Comparison of ENCODE assay signal across 17 cellular contexts in the genomic region with DNA sequence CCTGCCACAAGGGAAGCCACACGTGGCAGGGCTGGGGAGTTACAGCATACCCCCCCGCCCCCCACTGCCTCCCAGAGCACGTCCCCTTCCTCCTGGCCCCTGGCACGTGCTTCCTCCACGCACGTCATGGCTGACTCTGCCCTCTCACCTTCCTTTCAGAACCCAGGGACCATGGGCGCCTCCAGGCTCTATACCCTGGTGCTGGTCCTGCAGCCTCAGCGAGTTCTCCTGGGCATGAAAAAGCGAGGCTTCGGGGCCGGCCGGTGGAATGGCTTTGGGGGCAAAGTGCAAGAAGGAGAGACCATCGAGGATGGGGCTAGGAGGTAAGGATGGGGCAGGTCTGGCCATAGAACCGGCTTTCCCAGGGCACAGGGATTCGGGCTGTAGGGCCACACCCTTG. TPM values are rescaled to one million over a fixed set of nuclear protein-coding genes. Genes with fewer than 3 reads are reported as not detected.
DNase-seq lines count a peak whose midpoint lies in the region; ATAC-seq and TF ChIP-seq lines count a peak whose summit lies in the region.
"Had no signal": no experiment of that assay in that cellular context is flagged by ENCODE, and none has a peak within 500 bp of the region (broad histone marks: within the 10 kb centered on the region; RNA-seq: fewer than 3 reads in every experiment).

No MANE protein-coding gene starts in this region.

- no peak overlapping the region for H2BK15ac ChIP-seq in neuronal stem cell (ENCODE audit: low read length)

- H3K27ac Mint-ChIP-seq in CD14-positive monocyte (peak overlapping the region in 4 of 7 donors; percentile 50 to 81 (median 70)), T-helper 17 cell (peak overlapping the region; percentile 4)
- no peak overlapping the region for H3K27ac Mint-ChIP-seq in T-helper 2 cell treated with Interferon-gamma antibody and Interleukin-4, amounts not matched to agents 5 μg/mL and 100 μg/mL, for 36 hours

- H3K4me1 ChIP-seq in BLaER1 (peaks cover 89% of the 10 kb centered on the region), neuronal stem cell (ENCODE audit: control insufficient read depth in 2 of 2, insufficient read depth in 1 of 2, low read depth in 1 of 2, low read length in 2 of 2) (peaks cover 0 to 8% of the 10 kb centered on the region in 2 donors)

- ATAC-seq in T-helper 17 cell: no peak
- ATAC-seq in GM21576 (IDR thresholded peaks at IDR 0.05; ENCODE audit: unreplicated experiment): no peak

- H3K4me3 ChIP-seq in BLaER1: peak overlapping the region; percentile 98
- no peak overlapping the region for H3K4me3 ChIP-seq in neuronal stem cell (ENCODE audit: low read length in 2 of 2)
- H3K4me3 ChIP-seq: PC-9 had no signal

- H3K27ac ChIP-seq in BLaER1 (peak overlapping the region; percentile 95), neuronal stem cell (replicated peaks; ENCODE audit: low read length) (no peak overlapping the region)
- H3K27ac ChIP-seq: PC-9 had no signal

- H4K91ac ChIP-seq in neuronal stem cell (ENCODE audit: low read depth, low read length, poor library complexity): no peak overlapping the region

- H3K23ac ChIP-seq in neuronal stem cell (ENCODE audit: low read depth, low read length, poor library complexity): no peak overlapping the region

- H3K4ac ChIP-seq in neuronal stem cell (ENCODE audit: low read length): no peak overlapping the region

- H3K9ac ChIP-seq in BLaER1: peak overlapping the region; percentile 89
- peak overlapping the region; percentile 68 for H3K9ac ChIP-seq in neuronal stem cell (ENCODE audit: low read depth, low read length, poor library complexity)

- DNase-seq in CD14-positive monocyte (ENCODE audit: low spot score): no peak
- no peak for DNase-seq in T-helper 17 cell
- DNase-seq in neuronal stem cell (ENCODE audit: low spot score): no peak
- DNase-seq in NAMALWA (ENCODE audit: low spot score): no peak
- no peak for DNase-seq in T-helper 2 cell treated with Interferon-gamma antibody and Interleukin-4, amounts not matched to agents 5 μg/mL and 100 μg/mL, for 36 hours (ENCODE audit: low spot score)
- DNase-seq: BE2C, GF-D8, GOT3, KBM-7, NCI-H1436 treated with DMSO at 0.1 percent for 48 hours, NCI-H2029 treated with DMSO at 0.1 percent for 48 hours, NCI-H510A, NCI-H774, PC-9 had no signal

- intact Hi-C loops in CD14-positive monocyte (cut with micrococcal nuclease): loop anchor here (5.0 kb wide), 1 partner anchor 68 kb away; the partner anchor contains the start of gene SNX8 (in 2 of the 2)

- no peak overlapping the region for H4K8ac ChIP-seq in neuronal stem cell (ENCODE audit: low read depth, low read length)

- peaks cover 75% of the 10 kb centered on the region for H3K4me1 Mint-ChIP-seq in CD14-positive monocyte
- H3K4me1 Mint-ChIP-seq in T-helper 17 cell: peaks cover 21% of the 10 kb centered on the region
- H3K4me1 Mint-ChIP-seq in T-helper 2 cell treated with Interferon-gamma antibody and Interleukin-4, amounts not matched to agents 5 μg/mL and 100 μg/mL, for 36 hours (ENCODE audit: low read depth): peaks cover 23% of the 10 kb centered on the region

- H3K4me3 Mint-ChIP-seq in CD14-positive monocyte: peak overlapping the region in 1 of 2 donors; percentile 20
- H3K4me3 Mint-ChIP-seq in T-helper 17 cell: no peak overlapping the region
- H3K4me3 Mint-ChIP-seq in T-helper 2 cell treated with Interferon-gamma antibody and Interleukin-4, amounts not matched to agents 5 μg/mL and 100 μg/mL, for 36 hours: no peak overlapping the region

- no peak overlapping the region for H3K18ac ChIP-seq in neuronal stem cell (ENCODE audit: low read length)

- peaks cover 0 to 3% (median 0%) of the 10 kb centered on the region in 7 donors for H3K9me3 Mint-ChIP-seq in CD14-positive monocyte
- no peaks in the 10 kb centered on the region for H3K9me3 Mint-ChIP-seq in T-helper 2 cell treated with Interferon-gamma antibody and Interleukin-4, amounts not matched to agents 5 μg/mL and 100 μg/mL, for 36 hours
- H3K9me3 Mint-ChIP-seq: CD8-positive, alpha-beta memory T cell had no signal

- no peak overlapping the region for H2BK12ac ChIP-seq in neuronal stem cell (ENCODE audit: low read length)

- H3K9me3 ChIP-seq in BLaER1: no peaks in the 10 kb centered on the region
- H3K9me3 ChIP-seq in T-helper 17 cell (ENCODE audit: control insufficient read depth, low read length, poor library complexity, severe bottlenecking): no peaks in the 10 kb centered on the region
- H3K9me3 ChIP-seq in neuronal stem cell (replicated peaks in 1 of 2; ENCODE audit: control insufficient read depth in 2 of 2, insufficient read depth in 1 of 2, low read depth in 1 of 2, low read length in 2 of 2): no peaks in the 10 kb centered on the region
- H3K9me3 ChIP-seq: BE2C had no signal

- peaks cover 11% of the 10 kb centered on the region for H3K79me1 ChIP-seq in neuronal stem cell (ENCODE audit: low read depth, low read length)

- H3K14ac ChIP-seq in neuronal stem cell (ENCODE audit: low read length): peak overlapping the region; percentile 17

- TF ChIP-seq CTCF in CD14-positive monocyte (IDR thresholded peaks at IDR 0.05): no peak

- peaks cover 7% of the 10 kb centered on the region for H3K36me3 ChIP-seq in BLaER1
- H3K36me3 ChIP-seq in neuronal stem cell (replicated peaks in 1 of 2; ENCODE audit: control insufficient read depth in 2 of 2, insufficient read depth in 2 of 2, low read length in 2 of 2): peaks cover 8 to 22% of the 10 kb centered on the region in 2 donors

- H3K4me2 ChIP-seq in BLaER1 (peak overlapping the region; percentile 99), neuronal stem cell (ENCODE audit: insufficient read depth, low read length, poor library complexity, severe bottlenecking) (no peak overlapping the region)

- no peak overlapping the region for H2AFZ ChIP-seq in neuronal stem cell (ENCODE audit: low read length)
- H2AFZ ChIP-seq: PC-9 had no signal

- peaks cover 3% of the 10 kb centered on the region for H4K20me1 ChIP-seq in BLaER1

- H3K27me3 Mint-ChIP-seq in CD14-positive monocyte (ENCODE audit: low read depth in 3 of 3) (peaks cover 0 to 3% (median 0%) of the 10 kb centered on the region in 3 donors), T-helper 17 cell (no peaks in the 10 kb centered on the region)
- no peaks in the 10 kb centered on the region for H3K27me3 Mint-ChIP-seq in T-helper 2 cell treated with Interferon-gamma antibody and Interleukin-4, amounts not matched to agents 5 μg/mL and 100 μg/mL, for 36 hours (ENCODE audit: low read depth)
- H3K27me3 Mint-ChIP-seq: CD8-positive, alpha-beta memory T cell had no signal

- no CpG with 5 or more reads among the region's 15 CpGs for WGBS in neuronal stem cell (ENCODE audit: extremely low coverage in 2 of 2, insufficient read length in 2 of 2, insufficient replicate concordance in 1 of 2), 2 donors

- no peaks in the 10 kb centered on the region for H3K27me3 ChIP-seq in BLaER1
- H3K27me3 ChIP-seq in neuronal stem cell (ENCODE audit: control insufficient read depth in 3 of 3, insufficient read depth in 3 of 3, low read depth in 1 of 3, low read length in 3 of 3): no peaks in the 10 kb centered on the region
- H3K27me3 ChIP-seq: BE2C had no signal

- H2AK5ac ChIP-seq in neuronal stem cell (ENCODE audit: low read depth, low read length): peak overlapping the region; percentile 50

- peak overlapping the region; percentile 8 for H2BK5ac ChIP-seq in neuronal stem cell (ENCODE audit: low read length)

- H2BK120ac ChIP-seq in neuronal stem cell (ENCODE audit: low read depth, low read length): no peak overlapping the region

- H3K36me3 Mint-ChIP-seq in CD14-positive monocyte (peaks cover 10 to 15% of the 10 kb centered on the region in 2 donors), T-helper 17 cell (ENCODE audit: low read depth) (no peaks in the 10 kb centered on the region)
- H3K36me3 Mint-ChIP-seq in T-helper 2 cell treated with Interferon-gamma antibody and Interleukin-4, amounts not matched to agents 5 μg/mL and 100 μg/mL, for 36 hours (ENCODE audit: low read depth): peaks cover 15% of the 10 kb centered on the region

RNA-seq across cellular contexts. Expression of gene NUDT1, which starts 2.4 kb away (rescaled TPM):
- 10 to 100 TPM; 40.8 to 42.6 TPM for polyA plus RNA-seq in CD14-positive monocyte
- 10 to 100 TPM; 12.7 to 16.2 TPM for total RNA-seq in T-helper 17 cell
- 46.7 TPM for polyA plus RNA-seq in neuronal stem cell (2013, experiment 1 of 2)
- 46.4 TPM for polyA plus RNA-seq in neuronal stem cell (2013, experiment 2 of 2)

RNA-seq across cellular contexts. Expression of gene MRM2, which starts 2.4 kb away (rescaled TPM):
- polyA plus RNA-seq in CD14-positive monocyte: 10 to 100 TPM; 26.7 to 32.5 TPM
- total RNA-seq in T-helper 17 cell: 1 to 10 TPM; 4.1 to 4.2 TPM
- 21.4 TPM for polyA plus RNA-seq in neuronal stem cell (2013, experiment 1 of 2)
- 21.4 TPM for polyA plus RNA-seq in neuronal stem cell (2013, experiment 2 of 2)

RNA-seq across cellular contexts. Expression of gene MAD1L1, which starts 11.7 kb away (rescaled TPM):
- polyA plus RNA-seq in CD14-positive monocyte: 10 to 100 TPM; 22.0 to 33.2 TPM
- total RNA-seq in T-helper 17 cell: 100 to 1,000 TPM in 1 of 2 donors, 10 to 100 TPM in 1; 81.3 to 115 TPM
- 20.0 TPM for polyA plus RNA-seq in neuronal stem cell (2013, experiment 1 of 2)
- 18.9 TPM for polyA plus RNA-seq in neuronal stem cell (2013, experiment 2 of 2)
